1 cellular context compared by ENCODE assay signal in genomic region chr22:42841444-42841843, GRCh38.
TF ChIP-seq lines count a peak whose summit lies in the region.

No MANE protein-coding gene starts in this region.

TF ChIP-seq in endothelial cell of umbilical vein, 7 proteins besides CTCF, POLR2A, EP300 and RAD21 (continued from another document):
- TF ChIP-seq JUN (IDR thresholded peaks at IDR 0.05; ENCODE audit: borderline replicate concordance, insufficient read depth, insufficient read length, low read depth), result no peak
- no peak for TF ChIP-seq MAX (IDR thresholded peaks at IDR 0.05; ENCODE audit: insufficient read depth, insufficient read length)
- no peak for TF ChIP-seq EZH2 (IDR thresholded peaks at IDR 0.05; ENCODE audit: borderline replicate concordance, low read depth, low read length, severe bottlenecking)
